21 cellular contexts compared by ENCODE assay signal in genomic region chr14:56183631-56184157, GRCh38.
"Had no signal": no experiment of that assay in that cellular context is flagged by ENCODE, and none has a peak within 500 bp of the region (broad histone marks: within the 10 kb centered on the region; RNA-seq: fewer than 3 reads in every experiment).

No MANE protein-coding gene starts in this region.

- DNase-seq: dorsolateral prefrontal cortex; effector CD4-positive, alpha-beta T cell; gastrocnemius medialis; head of caudate nucleus; kidney; left cardiac atrium; left lung; mesenchymal stem cell; mucosa of descending colon; naive thymus-derived CD4-positive, alpha-beta T cell; right lobe of liver; small intestine; stimulated activated CD4-positive, alpha-beta T cell treated with anti-CD3 and anti-CD28 coated beads, Interleukin-15, amount 100 ng/mL, for 24 hours; stimulated activated CD4-positive, alpha-beta T cell treated with anti-CD3 and anti-CD28 coated beads, Interleukin-2, amount 100 ng/mL, for 48 hours; stimulated activated naive B cell treated with anti-CD40 and anti-IgM and Interleukin-4, amounts not matched to agents 10 μg/mL and 1 μg/mL and 100 μg/mL, for 72 hours; upper lobe of left lung; uterus had no signal

- H3K4me2 ChIP-seq: neural progenitor cell had no signal

- H3K27ac ChIP-seq: dorsolateral prefrontal cortex, gastrocnemius medialis, left lung, neural progenitor cell, parathyroid adenoma, right lobe of liver, thoracic aorta, tibial nerve, upper lobe of left lung, uterus had no signal

- H3K4me3 ChIP-seq: dorsolateral prefrontal cortex, gastrocnemius medialis, left lung, mucosa of descending colon, neural progenitor cell, right lobe of liver, thoracic aorta, tibial nerve, upper lobe of left lung, uterus had no signal

- H3K36me3 ChIP-seq: gastrocnemius medialis, left lung, neural progenitor cell, right lobe of liver, thoracic aorta, tibial nerve, uterus had no signal

- H3K27me3 ChIP-seq: dorsolateral prefrontal cortex, gastrocnemius medialis, left lung, neural progenitor cell, right lobe of liver, tibial nerve, upper lobe of left lung, uterus had no signal

- H3K9me3 ChIP-seq: gastrocnemius medialis, left lung, mucosa of descending colon, right lobe of liver, thoracic aorta, tibial nerve, upper lobe of left lung, uterus had no signal

- H2AFZ ChIP-seq: neural progenitor cell, parathyroid adenoma had no signal

- H3K9ac ChIP-seq: neural progenitor cell, parathyroid adenoma had no signal

- ATAC-seq: gastrocnemius medialis; left cardiac atrium; left lung; mucosa of descending colon; naive thymus-derived CD4-positive, alpha-beta T cell; right lobe of liver; stimulated activated naive B cell treated with anti-CD40 and anti-IgM and Interleukin-4, amounts not matched to agents 10 μg/mL and 1 μg/mL and 100 μg/mL, for 72 hours had no signal

- H3K4me1 ChIP-seq: gastrocnemius medialis, neural progenitor cell, parathyroid adenoma, uterus had no signal
